ENCODE assay signal across 1 cellular context in the genomic region with DNA sequence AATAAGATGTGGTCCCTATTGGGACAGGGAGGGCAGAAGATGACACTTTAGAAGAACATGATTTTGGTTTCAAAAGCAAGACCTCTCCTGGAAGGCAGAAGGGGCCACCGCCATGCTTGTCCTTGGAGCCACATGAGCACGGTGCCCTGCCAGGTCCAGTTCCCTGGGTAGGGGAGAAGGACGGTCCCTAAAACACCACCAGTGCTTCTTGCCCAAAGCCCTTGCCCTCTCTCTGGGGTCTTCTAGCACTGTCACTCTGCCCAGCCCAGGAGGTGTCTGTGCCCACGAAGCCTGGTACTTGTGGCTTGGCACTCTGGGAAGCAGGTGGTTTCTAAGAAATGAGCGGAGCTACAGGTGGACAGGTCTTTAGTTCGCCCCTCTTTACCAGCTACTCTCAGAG.
TF ChIP-seq lines count a peak whose summit lies in the region.

No MANE protein-coding gene starts in this region.

TF ChIP-seq in H1, 55 proteins besides CTCF, POLR2A, EP300 and RAD21:
- TF ChIP-seq TCF12 (IDR thresholded peaks at IDR 0.05; ENCODE audit: low read depth, low read length) (no peak), ZNF274 (IDR thresholded peaks at IDR 0.05; ENCODE audit: borderline replicate concordance, extremely low read depth, low read length) (no peak), GTF2F1 (IDR thresholded peaks at IDR 0.05; ENCODE audit: borderline replicate concordance, low read depth, low read length) (no peak), TEAD4 (IDR thresholded peaks at IDR 0.05; ENCODE audit: low read depth, low read length) (no peak), POLR2AphosphoS5 (IDR thresholded peaks at IDR 0.05; ENCODE audit: low read depth, low read length) (peak; percentile 32; the same call in 1 of the 2 replicates), CEBPB (IDR thresholded peaks at IDR 0.05; ENCODE audit: low read depth, low read length) (no peak), RFX5 (IDR thresholded peaks at IDR 0.05; ENCODE audit: borderline replicate concordance, low read depth, low read length) (no peak)
- TF ChIP-seq, protein P1, sequence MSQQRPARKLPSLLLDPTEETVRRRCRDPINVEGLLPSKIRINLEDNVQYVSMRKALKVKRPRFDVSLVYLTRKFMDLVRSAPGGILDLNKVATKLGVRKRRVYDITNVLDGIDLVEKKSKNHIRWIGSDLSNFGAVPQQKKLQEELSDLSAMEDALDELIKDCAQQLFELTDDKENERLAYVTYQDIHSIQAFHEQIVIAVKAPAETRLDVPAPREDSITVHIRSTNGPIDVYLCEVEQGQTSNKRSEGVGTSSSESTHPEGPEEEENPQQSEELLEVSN (IDR thresholded peaks at IDR 0.05), result no peak
